27 cellular contexts compared by ENCODE assay signal in genomic region chr1:77983997-77984355, GRCh38. TPM values are rescaled to one million over a fixed set of nuclear protein-coding genes. Genes with fewer than 3 reads are reported as not detected.
A peak's percentile ranks its signal among the peaks of the same experiment; 100 is the strongest.
DNase-seq lines count a peak whose midpoint lies in the region; ATAC-seq and TF ChIP-seq lines count a peak whose summit lies in the region.
"Had no signal": no experiment of that assay in that cellular context is flagged by ENCODE, and none has a peak within 500 bp of the region (broad histone marks: within the 10 kb centered on the region; RNA-seq: fewer than 3 reads in every experiment).

No MANE protein-coding gene starts in this region.

- peak overlapping the region; percentile 54 for H3K27ac ChIP-seq in WERI-Rb-1
- H3K27ac ChIP-seq in psoas muscle = peak overlapping the region; percentile 54
- H3K27ac ChIP-seq in upper lobe of right lung = no peak overlapping the region
- H3K27ac ChIP-seq: RWPE1, SJSA1 had no signal

- intact Hi-C loops in psoas muscle (cut with DNase I) (no loop called here), upper lobe of right lung (cut with DNase I) (no loop called here)

- H3K4me1 ChIP-seq in psoas muscle = peaks cover 45% of the 10 kb centered on the region
- H3K4me1 ChIP-seq in upper lobe of right lung = peaks cover 6% of the 10 kb centered on the region
- H3K4me1 ChIP-seq: SJSA1 had no signal

- no peaks in the 10 kb centered on the region for H3K9me3 Mint-ChIP-seq in activated naive CD4-positive, alpha-beta T cell treated with anti-CD3 and anti-CD28 coated beads, Interleukin-2, amount 50 U/mL, for 24 hours
- no peaks in the 10 kb centered on the region for H3K9me3 Mint-ChIP-seq in activated naive CD4-positive, alpha-beta T cell treated with anti-CD3 and anti-CD28 coated beads, Interleukin-2, amount 50 U/mL, for 72 hours
- H3K9me3 Mint-ChIP-seq in glutamatergic neuron (ENCODE audit: unreplicated experiment) = peaks cover 6% of the 10 kb centered on the region
- H3K9me3 Mint-ChIP-seq: activated CD4-positive, alpha-beta T cell treated with anti-CD3 and anti-CD28 coated beads, Interleukin-2, amount 10 ng/mL, durations not matched to agents 7 days and 5 days; CD4-positive, alpha-beta T cell; naive thymus-derived CD8-positive, alpha-beta T cell; stimulated activated naive CD8-positive, alpha-beta T cell treated with anti-CD3 and anti-CD28 coated beads, Interleukin-15, amount 100 ng/mL, for 72 hours had no signal

- no peak for DNase-seq in activated naive CD4-positive, alpha-beta T cell treated with anti-CD3 and anti-CD28 coated beads, Interleukin-2, amount 50 U/mL, for 72 hours (ENCODE audit: low spot score in 2 of 2)
- DNase-seq in WERI-Rb-1 (no peak), glutamatergic neuron (no peak), psoas muscle (no peak), upper lobe of right lung (no peak), HuH-7 (ENCODE audit: low spot score) (no peak), hepatic stellate cell (ENCODE audit: low spot score) (no peak)
- DNase-seq: activated CD4-positive, alpha-beta T cell treated with anti-CD3 and anti-CD28 coated beads, Interleukin-2, amount 10 ng/mL, durations not matched to agents 7 days and 5 days; activated naive CD4-positive, alpha-beta T cell treated with Interleukin-2 at 50 U/mL for 16 hours; amniotic stem cell; CD4-positive, alpha-beta T cell; H7; KBM-7; kidney; naive thymus-derived CD8-positive, alpha-beta T cell; NCI-H1105 treated with DMSO at 0.1 percent for 48 hours; NCI-H187 treated with DMSO at 0.1 percent for 48 hours; NCI-H2171; NCI-H510A; ovary; stimulated activated CD4-positive, alpha-beta T cell treated with anti-CD3 and anti-CD28 coated beads, Interleukin-1b, Interleukin-23, amount 100 ng/mL, for 48 hours; stimulated activated naive CD8-positive, alpha-beta T cell treated with anti-CD3 and anti-CD28 coated beads, Interleukin-15, amount 100 ng/mL, for 72 hours; T1000 had no signal

- H3K36me3 Mint-ChIP-seq in activated naive CD4-positive, alpha-beta T cell treated with anti-CD3 and anti-CD28 coated beads, Interleukin-2, amount 50 U/mL, for 24 hours = peaks cover 9% of the 10 kb centered on the region
- peaks cover 0 to 4% of the 10 kb centered on the region in 2 donors for H3K36me3 Mint-ChIP-seq in activated naive CD4-positive, alpha-beta T cell treated with anti-CD3 and anti-CD28 coated beads, Interleukin-2, amount 50 U/mL, for 72 hours
- H3K36me3 Mint-ChIP-seq in glutamatergic neuron (ENCODE audit: unreplicated experiment) = no peaks in the 10 kb centered on the region

- H3K9me3 ChIP-seq in WERI-Rb-1 (ENCODE audit: severe bottlenecking) (no peaks in the 10 kb centered on the region), psoas muscle (no peaks in the 10 kb centered on the region), upper lobe of right lung (no peaks in the 10 kb centered on the region)
- H3K9me3 ChIP-seq: ovary, SJSA1 had no signal

- ATAC-seq in activated naive CD4-positive, alpha-beta T cell treated with anti-CD3 and anti-CD28 coated beads, Interleukin-2, amount 50 U/mL, for 72 hours = no peak
- ATAC-seq in psoas muscle = no peak
- no peak for ATAC-seq in upper lobe of right lung
- ATAC-seq: naive thymus-derived CD8-positive, alpha-beta T cell; stimulated activated naive CD8-positive, alpha-beta T cell treated with anti-CD3 and anti-CD28 coated beads, Interleukin-15, amount 100 ng/mL, for 72 hours had no signal

- H3K4me1 Mint-ChIP-seq in activated naive CD4-positive, alpha-beta T cell treated with anti-CD3 and anti-CD28 coated beads, Interleukin-2, amount 50 U/mL, for 24 hours = peaks cover 65% of the 10 kb centered on the region
- peaks cover 25% of the 10 kb centered on the region for H3K4me1 Mint-ChIP-seq in glutamatergic neuron (ENCODE audit: low read depth, unreplicated experiment)

- peak overlapping the region; percentile 59 for H3K27ac Mint-ChIP-seq in activated naive CD4-positive, alpha-beta T cell treated with anti-CD3 and anti-CD28 coated beads, Interleukin-2, amount 50 U/mL, for 24 hours
- H3K27ac Mint-ChIP-seq in activated naive CD4-positive, alpha-beta T cell treated with anti-CD3 and anti-CD28 coated beads, Interleukin-2, amount 50 U/mL, for 72 hours = no peak overlapping the region
- H3K27ac Mint-ChIP-seq in glutamatergic neuron (ENCODE audit: unreplicated experiment) = peak overlapping the region; percentile 40
- H3K27ac Mint-ChIP-seq: activated CD4-positive, alpha-beta T cell treated with anti-CD3 and anti-CD28 coated beads, Interleukin-2, amount 10 ng/mL, durations not matched to agents 7 days and 5 days; CD4-positive, alpha-beta T cell; stimulated activated naive CD8-positive, alpha-beta T cell treated with anti-CD3 and anti-CD28 coated beads, Interleukin-15, amount 100 ng/mL, for 72 hours had no signal

- H3K4me3 ChIP-seq in WERI-Rb-1 (ENCODE audit: low read depth, low read length) (no peak overlapping the region), psoas muscle (no peak overlapping the region), upper lobe of right lung (no peak overlapping the region)
- H3K4me3 ChIP-seq: ovary, SJSA1, smooth muscle cell had no signal

- H3K27me3 ChIP-seq in WERI-Rb-1 (ENCODE audit: insufficient read depth, low read depth, severe bottlenecking) (no peaks in the 10 kb centered on the region), psoas muscle (ENCODE audit: insufficient read depth in 3 of 3, low read length in 2 of 3) (no peaks in the 10 kb centered on the region), upper lobe of right lung (no peaks in the 10 kb centered on the region)
- H3K27me3 ChIP-seq: ovary, SJSA1 had no signal

- no peak for TF ChIP-seq CTCF in WERI-Rb-1 (IDR thresholded peaks at IDR 0.05; ENCODE audit: low read depth, low read length)
- no peak for TF ChIP-seq CTCF in glutamatergic neuron (IDR thresholded peaks at IDR 0.05; ENCODE audit: partially characterized antibody, unreplicated experiment)
- TF ChIP-seq CTCF in psoas muscle (IDR thresholded peaks at IDR 0.05) = no peak
- TF ChIP-seq CTCF in upper lobe of right lung (IDR thresholded peaks at IDR 0.05) = no peak

- H3K27me3 Mint-ChIP-seq in activated naive CD4-positive, alpha-beta T cell treated with anti-CD3 and anti-CD28 coated beads, Interleukin-2, amount 50 U/mL, for 24 hours = no peaks in the 10 kb centered on the region
- H3K27me3 Mint-ChIP-seq in glutamatergic neuron (ENCODE audit: unreplicated experiment) = peaks cover 6% of the 10 kb centered on the region
- H3K27me3 Mint-ChIP-seq: activated CD4-positive, alpha-beta T cell treated with anti-CD3 and anti-CD28 coated beads, Interleukin-2, amount 10 ng/mL, durations not matched to agents 7 days and 5 days; CD4-positive, alpha-beta T cell; naive thymus-derived CD8-positive, alpha-beta T cell; stimulated activated naive CD8-positive, alpha-beta T cell treated with anti-CD3 and anti-CD28 coated beads, Interleukin-15, amount 100 ng/mL, for 72 hours had no signal

- H3K36me3 ChIP-seq in WERI-Rb-1 = peaks cover 3% of the 10 kb centered on the region; the same call in 1 of the 2 replicates
- no peaks in the 10 kb centered on the region for H3K36me3 ChIP-seq in psoas muscle (ENCODE audit: insufficient read depth in 1 of 2, low read depth in 1 of 2)
- no peaks in the 10 kb centered on the region for H3K36me3 ChIP-seq in upper lobe of right lung
- H3K36me3 ChIP-seq: ovary had no signal

- no peak overlapping the region for H3K4me3 Mint-ChIP-seq in activated naive CD4-positive, alpha-beta T cell treated with anti-CD3 and anti-CD28 coated beads, Interleukin-2, amount 50 U/mL, for 24 hours
- H3K4me3 Mint-ChIP-seq in glutamatergic neuron (ENCODE audit: unreplicated experiment) = peak overlapping the region; percentile 3
- H3K4me3 Mint-ChIP-seq: activated CD4-positive, alpha-beta T cell treated with anti-CD3 and anti-CD28 coated beads, Interleukin-2, amount 10 ng/mL, durations not matched to agents 7 days and 5 days; CD4-positive, alpha-beta T cell; naive thymus-derived CD8-positive, alpha-beta T cell had no signal

RNA-seq across cellular contexts. Expression of gene FUBP1, which starts 5.1 kb away (rescaled TPM):
- total RNA-seq in activated naive CD4-positive, alpha-beta T cell treated with anti-CD3 and anti-CD28 coated beads, Interleukin-2, amount 50 U/mL, for 72 hours = 100 to 1,000 TPM; 225 to 253 TPM
- total RNA-seq in glutamatergic neuron (ENCODE audit: unreplicated experiment) (243 TPM), psoas muscle (10 to 100 TPM; 48.8 to 72.1 (median 63.7) TPM), upper lobe of right lung (88.8 TPM)
- polyA plus RNA-seq in psoas muscle = 10 to 100 TPM; 24.1 to 50.9 (median 34.9) TPM

RNA-seq across cellular contexts. Expression of gene DNAJB4, which starts 20.8 kb away (rescaled TPM):
- 10 to 100 TPM in 1 of 2 donors, 1 to 10 TPM in 1; 9.8 to 35.8 TPM for total RNA-seq in activated naive CD4-positive, alpha-beta T cell treated with anti-CD3 and anti-CD28 coated beads, Interleukin-2, amount 50 U/mL, for 72 hours
- total RNA-seq in glutamatergic neuron (ENCODE audit: unreplicated experiment) = 20.1 TPM
- total RNA-seq in psoas muscle = 100 to 1,000 TPM in 3 of 4 donors, 10 to 100 TPM in 1; 98.8 to 209 (median 146) TPM
- 100 to 1,000 TPM in 1 of 3 donors, 10 to 100 TPM in 2; 34.9 to 175 (median 85.7) TPM for polyA plus RNA-seq in psoas muscle
- total RNA-seq in upper lobe of right lung = 35.8 TPM

Comparison
In these comparisons a context has a peak if more than half of its experiments do, and no peak if none do; other contexts are left out.
1. H3K27ac Mint-ChIP-seq: peak in activated naive CD4-positive, alpha-beta T cell treated with anti-CD3 and anti-CD28 coated beads, Interleukin-2, amount 50 U/mL, for 24 hours (single experiment) and glutamatergic neuron (single experiment); none in activated naive CD4-positive, alpha-beta T cell treated with anti-CD3 and anti-CD28 coated beads, Interleukin-2, amount 50 U/mL, for 72 hours (0 of 2).